In the genomic region with DNA sequence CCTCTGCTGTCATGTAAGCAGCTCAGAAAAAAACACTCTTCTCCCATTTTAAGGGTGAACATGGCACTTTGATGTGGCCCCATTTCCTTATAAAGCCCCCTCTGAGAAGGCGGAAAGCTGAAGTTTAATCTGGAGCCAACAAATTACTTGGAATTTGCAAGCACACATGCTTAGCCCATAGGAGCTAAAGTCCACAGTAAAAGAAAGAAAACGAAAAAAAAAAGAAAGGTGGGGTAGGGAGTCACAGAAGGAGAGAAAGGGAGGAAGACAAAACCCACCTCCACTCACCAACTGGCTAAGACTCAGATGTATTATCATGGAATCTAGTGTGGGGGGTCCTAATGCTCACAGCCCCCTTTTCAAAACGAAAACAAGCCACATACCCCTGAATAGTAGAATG, we compare ENCODE assay signal across 18 cellular contexts. TPM values are rescaled to one million over a fixed set of nuclear protein-coding genes. Genes with fewer than 3 reads are reported as not detected.
DNase-seq lines count a peak whose midpoint lies in the region; ATAC-seq and TF ChIP-seq lines count a peak whose summit lies in the region.
"Had no signal": no experiment of that assay in that cellular context is flagged by ENCODE, and none has a peak within 500 bp of the region (broad histone marks: within the 10 kb centered on the region; RNA-seq: fewer than 3 reads in every experiment).

No MANE protein-coding gene starts in this region.

- H3K4me3 ChIP-seq in ACC112 (ENCODE audit: low read depth, low read length) (no peak overlapping the region), SJCRH30 (no peak overlapping the region), suprapubic skin (no peak overlapping the region)

- H3K9me3 Mint-ChIP-seq in glutamatergic neuron (ENCODE audit: unreplicated experiment) (peaks cover 7% of the 10 kb centered on the region), chondrocyte (ENCODE audit: low read depth) (no peaks in the 10 kb centered on the region), osteocyte (ENCODE audit: unreplicated experiment) (no peaks in the 10 kb centered on the region)
- H3K9me3 Mint-ChIP-seq: CD4-positive, alpha-beta memory T cell had no signal

- H3K4me3 Mint-ChIP-seq in glutamatergic neuron (ENCODE audit: unreplicated experiment) (peak overlapping the region; percentile 42), chondrocyte (ENCODE audit: unreplicated experiment) (no peak overlapping the region), osteocyte (ENCODE audit: unreplicated experiment) (no peak overlapping the region)
- H3K4me3 Mint-ChIP-seq: CD4-positive, alpha-beta memory T cell had no signal

- H3K9me3 ChIP-seq in SJCRH30 (replicated peaks) (no peaks in the 10 kb centered on the region), suprapubic skin (no peaks in the 10 kb centered on the region)
- H3K9me3 ChIP-seq: BE2C had no signal

- no peak for TF ChIP-seq POLR2A in suprapubic skin (IDR thresholded peaks at IDR 0.05)

- H3K27me3 ChIP-seq in ACC112 (ENCODE audit: insufficient read depth, low read length) (no peaks in the 10 kb centered on the region), SJCRH30 (no peaks in the 10 kb centered on the region), suprapubic skin (peaks cover 15% of the 10 kb centered on the region)
- H3K27me3 ChIP-seq: BE2C had no signal

- H3K27ac Mint-ChIP-seq in glutamatergic neuron (ENCODE audit: unreplicated experiment), result no peak overlapping the region
- H3K27ac Mint-ChIP-seq in chondrocyte (ENCODE audit: unreplicated experiment), result no peak overlapping the region
- H3K27ac Mint-ChIP-seq in osteocyte (ENCODE audit: unreplicated experiment), result no peak overlapping the region
- H3K27ac Mint-ChIP-seq: CD4-positive, alpha-beta memory T cell had no signal

- H3K27ac ChIP-seq in ACC112 (ENCODE audit: low read depth, low read length) (peak overlapping the region; percentile 36), SJCRH30 (peak overlapping the region; percentile 93; the same call in 1 of the 2 replicates), suprapubic skin (peak overlapping the region; percentile 31)

- no peak for TF ChIP-seq EP300 in suprapubic skin (IDR thresholded peaks at IDR 0.05)

- H3K27me3 Mint-ChIP-seq in glutamatergic neuron (ENCODE audit: unreplicated experiment), result peaks cover 4% of the 10 kb centered on the region
- no peaks in the 10 kb centered on the region for H3K27me3 Mint-ChIP-seq in chondrocyte (ENCODE audit: low read depth)
- H3K27me3 Mint-ChIP-seq in osteocyte (ENCODE audit: unreplicated experiment), result no peaks in the 10 kb centered on the region

- 67% methylated on average over 3 of the region's 3 CpGs for WGBS in suprapubic skin

- H3K4me1 ChIP-seq in ACC112 (ENCODE audit: control insufficient read depth, insufficient read depth, low read length, unreplicated experiment), result peaks cover 32% of the 10 kb centered on the region
- H3K4me1 ChIP-seq in SJCRH30, result peaks cover 36% of the 10 kb centered on the region
- H3K4me1 ChIP-seq in suprapubic skin, result peaks cover 39% of the 10 kb centered on the region

- peaks cover 14% of the 10 kb centered on the region for H3K79me2 ChIP-seq in ACC112 (ENCODE audit: control insufficient read depth, insufficient read depth, low read length, unreplicated experiment)

- no peak overlapping the region for H2AFZ ChIP-seq in ACC112 (ENCODE audit: low read length, unreplicated experiment)

- no peaks in the 10 kb centered on the region; the same call in 1 of the 2 replicates for H3K36me3 ChIP-seq in ACC112 (ENCODE audit: insufficient read depth, low read length)
- no peaks in the 10 kb centered on the region for H3K36me3 ChIP-seq in SJCRH30
- no peaks in the 10 kb centered on the region for H3K36me3 ChIP-seq in suprapubic skin
- H3K36me3 ChIP-seq: BE2C had no signal

- no peak for ATAC-seq in GM19351 (IDR thresholded peaks at IDR 0.05; ENCODE audit: unreplicated experiment)
- ATAC-seq: Panc1, Right ventricle myocardium inferior had no signal

- H3K4me1 Mint-ChIP-seq in glutamatergic neuron (ENCODE audit: low read depth, unreplicated experiment), result no peaks in the 10 kb centered on the region
- peaks cover 21% of the 10 kb centered on the region for H3K4me1 Mint-ChIP-seq in chondrocyte (ENCODE audit: low read depth)
- H3K4me1 Mint-ChIP-seq in osteocyte (ENCODE audit: unreplicated experiment), result peaks cover 20% of the 10 kb centered on the region

- H3K36me3 Mint-ChIP-seq in glutamatergic neuron (ENCODE audit: unreplicated experiment) (no peaks in the 10 kb centered on the region), chondrocyte (ENCODE audit: low read depth) (no peaks in the 10 kb centered on the region), osteocyte (ENCODE audit: unreplicated experiment) (no peaks in the 10 kb centered on the region)
- H3K36me3 Mint-ChIP-seq: CD4-positive, alpha-beta memory T cell had no signal

- TF ChIP-seq CTCF in glutamatergic neuron (IDR thresholded peaks at IDR 0.05; ENCODE audit: partially characterized antibody, unreplicated experiment), result no peak
- TF ChIP-seq CTCF in suprapubic skin (IDR thresholded peaks at IDR 0.05), result no peak
- TF ChIP-seq CTCF in chondrocyte (IDR thresholded peaks at IDR 0.05), result no peak
- TF ChIP-seq CTCF in osteocyte (IDR thresholded peaks at IDR 0.05), result no peak

- DNase-seq in SJCRH30 (no peak), glutamatergic neuron (no peak), suprapubic skin (ENCODE audit: low spot score in 2 of 2) (no peak), chondrocyte (ENCODE audit: low spot score) (no peak), osteocyte (ENCODE audit: extremely low spot score, unreplicated experiment) (no peak)
- DNase-seq: BE2C; CD4-positive, alpha-beta memory T cell; GOT3; MM.1S; NCI-H1105 treated with DMSO at 0.1 percent for 48 hours; NCI-H187 treated with DMSO at 0.1 percent for 48 hours; NCI-H2171; NCI-H446 treated with DMSO at 0.1 percent for 48 hours; NCI-H748 treated with DMSO at 0.1 percent for 48 hours had no signal

RNA-seq across cellular contexts. Expression of a gene that starts 30.4 kb away (rescaled TPM):
- total RNA-seq in SJCRH30 (2014; rRNA removed; shearing (Covaris generic)), result 0.18 and 0.20 TPM in 2 replicates
- total RNA-seq in glutamatergic neuron (ENCODE audit: unreplicated experiment) (2.3 TPM), suprapubic skin (10 to 100 TPM in 3 of 4 donors, 1 to 10 TPM in 1; 9.9 to 16.9 (median 14.0) TPM), chondrocyte (4.9 to 5.7 TPM (median 5.0 TPM) in 3 replicates), osteocyte (5.6 and 6.4 TPM in 2 replicates)
- total RNA-seq: CD4-positive, alpha-beta memory T cell had no signal

RNA-seq across cellular contexts. Expression of a gene that starts 53.9 kb away (rescaled TPM):
- total RNA-seq in SJCRH30 (2014; rRNA removed; shearing (Covaris generic)), result 23.0 and 23.4 TPM in 2 replicates
- total RNA-seq in glutamatergic neuron (ENCODE audit: unreplicated experiment), result 25.4 TPM
- total RNA-seq in suprapubic skin, result 10 to 100 TPM; 25.6 to 41.5 (median 37.6) TPM
- 17.4 to 18.1 TPM (median 17.7 TPM) in 3 replicates for total RNA-seq in chondrocyte
- 18.1 and 19.1 TPM in 2 replicates for total RNA-seq in osteocyte

RNA-seq across cellular contexts. Expression of a gene that starts 57.0 kb away (rescaled TPM):
- total RNA-seq in SJCRH30 (2014; rRNA removed; shearing (Covaris generic)), result 0.76 and 0.91 TPM in 2 replicates
- total RNA-seq in glutamatergic neuron (ENCODE audit: unreplicated experiment), result 1.0 TPM
- total RNA-seq in suprapubic skin, result 10 to 100 TPM; 21.8 to 38.8 (median 24.0) TPM
- 0.95 to 3.3 TPM (median 1.3 TPM) in 3 replicates for total RNA-seq in chondrocyte
- total RNA-seq in osteocyte, result 0.83 and 0.94 TPM in 2 replicates
- total RNA-seq: CD4-positive, alpha-beta memory T cell had no signal

Comparison
In these comparisons a context has a peak if more than half of its experiments do, and no peak if none do; other contexts are left out.
1. H3K27ac ChIP-seq: peak in every context shown above with its lines; median percentile 93 in SJCRH30; 36 in ACC112; 31 in suprapubic skin.